8 cellular contexts compared by ENCODE assay signal in the genomic region with DNA sequence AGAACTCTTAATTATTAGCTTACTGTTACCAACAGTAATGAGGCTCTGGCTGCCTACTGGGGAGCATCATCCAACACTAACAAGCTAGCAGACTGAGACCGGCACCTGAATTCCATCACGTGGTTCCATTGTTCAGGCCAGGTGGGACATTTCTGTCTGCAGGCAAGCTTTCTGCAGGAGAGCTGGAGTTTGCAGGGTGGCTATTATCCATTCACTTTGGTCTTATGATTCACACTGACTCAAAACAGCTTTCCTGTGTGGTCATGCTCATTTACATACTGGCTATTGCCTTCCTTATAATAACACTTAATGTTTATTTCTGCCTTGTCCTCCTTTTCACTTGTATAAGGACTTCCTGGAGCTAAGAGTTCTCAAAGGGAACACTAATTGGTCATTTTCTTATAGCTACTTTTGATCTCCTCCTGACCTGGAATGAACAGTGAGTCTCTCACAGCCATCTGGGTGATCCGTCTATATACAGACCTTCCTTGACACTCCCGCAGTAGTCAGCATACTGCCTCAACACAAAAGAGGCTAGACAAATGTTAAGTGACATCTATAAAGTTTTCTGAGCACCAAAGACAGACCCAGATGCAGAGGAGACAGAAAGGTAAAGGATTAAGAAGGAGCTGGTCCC.
A peak's percentile ranks its signal among the peaks of the same experiment; 100 is the strongest.
DNase-seq lines count a peak whose midpoint lies in the region; ATAC-seq, FAIRE-seq and TF ChIP-seq lines count a peak whose summit lies in the region.

No MANE protein-coding gene starts in this region.

- H3K27me3 ChIP-seq in HUES64 (ENCODE audit: insufficient read depth, low read length) = no peaks in the 10 kb centered on the region
- no peaks in the 10 kb centered on the region for H3K27me3 ChIP-seq in small intestine (ENCODE audit: control insufficient read depth in 2 of 2, insufficient read depth in 2 of 2, low read length in 2 of 2)

- peak; percentile 41 for FAIRE-seq in H54 (lab: Jason Lieb, UNC)
- FAIRE-seq in small intestine (lab: Jason Lieb, UNC) = no peak

- H3K27ac ChIP-seq in HUES64 (ENCODE audit: low read depth, low read length) = peak overlapping the region; percentile 61; the same call in 1 of the 2 replicates
- no peak overlapping the region for H3K27ac ChIP-seq in small intestine (ENCODE audit: low read depth in 1 of 2, low read length in 1 of 2)

- peak; percentile 81 for ATAC-seq in GM18519 (IDR thresholded peaks at IDR 0.05; ENCODE audit: low FRiP score, unreplicated experiment)

- 15% methylated on average over 4 of the region's 4 CpGs for WGBS in HUES64
- 71 to 90% (median 82%) methylated on average over 4 of the region's 4 CpGs for WGBS in small intestine, 3 donors

- 0 out of 2 replicates have a peak, but pooled peaks cover 2% of the 10 kb centered on the region for H3K9me3 ChIP-seq in HUES64 (ENCODE audit: insufficient read depth, low read depth, low read length)
- no peaks in the 10 kb centered on the region for H3K9me3 ChIP-seq in small intestine (ENCODE audit: control insufficient read depth, low read depth)

- H3K4me1 ChIP-seq in HUES64 (ENCODE audit: insufficient read depth, low read length) (peaks cover 27% of the 10 kb centered on the region), small intestine (ENCODE audit: control insufficient read depth in 2 of 2, insufficient read depth in 1 of 2, low read depth in 1 of 2, low read length in 1 of 2) (no peaks in the 10 kb centered on the region)

- H3K36me3 ChIP-seq in HUES64 (ENCODE audit: insufficient read depth, low read length) = no peaks in the 10 kb centered on the region
- H3K36me3 ChIP-seq in small intestine (ENCODE audit: control insufficient read depth in 2 of 2, insufficient read depth in 2 of 2, low read length in 2 of 2) = no peaks in the 10 kb centered on the region

- H3K4me3 ChIP-seq in HUES64 (ENCODE audit: low read length) = no peak overlapping the region
- no peak overlapping the region for H3K4me3 ChIP-seq in small intestine (ENCODE audit: low read depth in 1 of 2, low read length in 2 of 2)

- H3K9ac ChIP-seq in HUES64 (ENCODE audit: low read depth, low read length) = no peak overlapping the region

- DNase-seq in H54 (ENCODE audit: insufficient read length, low spot score) (peak; percentile 7), islet precursor cell (peak; percentile 90), small intestine (no peak), mesenteric fat pad (ENCODE audit: low spot score) (no peak), NCI-H510A (lab: John Stamatoyannopoulos, UW) (no peak), NCI-H1105 (lab: John Stamatoyannopoulos, UW) (no peak)

- no peak for TF ChIP-seq POLR2A in H54 (IDR thresholded peaks at IDR 0.05; ENCODE audit: low read depth, low read length)

Comparison
In these comparisons a context has a peak if more than half of its experiments do, and no peak if none do; other contexts are left out.
1. DNase-seq: peak in H54 (single experiment) and islet precursor cell (single experiment); none in small intestine (single experiment), mesenteric fat pad (single experiment), NCI-H510A (single experiment) and NCI-H1105 (single experiment).